Comparison of ENCODE assay signal across 1 cellular context in genomic region chr19:1247747-1248453, GRCh38.
TF ChIP-seq lines count a peak whose summit lies in the region.

No MANE protein-coding gene starts in this region.

TF ChIP-seq in HepG2, 621 proteins besides CTCF, POLR2A, EP300 and RAD21 (continued from another document and continues in another):
- TF ChIP-seq ZNF720 (CRISPR knock-in tag; IDR thresholded peaks at IDR 0.05) (no peak), SRSF4 (IDR thresholded peaks at IDR 0.05; ENCODE audit: low read depth, low read length, poor library complexity, severe bottlenecking) (no peak), ZNF770 (CRISPR knock-in tag; IDR thresholded peaks at IDR 0.05) (no peak), GFI1 (CRISPR knock-in tag; IDR thresholded peaks at IDR 0.05; ENCODE audit: borderline replicate concordance) (no peak), NR2C2 (CRISPR knock-in tag; IDR thresholded peaks at IDR 0.05; ENCODE audit: borderline replicate concordance) (no peak), ARNT2 (CRISPR knock-in tag; IDR thresholded peaks at IDR 0.05; ENCODE audit: low read depth) (no peak), KDM5B (CRISPR knock-in tag; IDR thresholded peaks at IDR 0.05; ENCODE audit: borderline replicate concordance) (0 out of 2 replicates have a peak, but pooled peaks have one; percentile 5), KLF15 (CRISPR knock-in tag; IDR thresholded peaks at IDR 0.05; ENCODE audit: borderline replicate concordance) (no peak), TARDBP (CRISPR knock-in tag; IDR thresholded peaks at IDR 0.05) (peak; percentile 39; the same call in 1 of the 2 replicates), ZNF263 (CRISPR knock-in tag; IDR thresholded peaks at IDR 0.05) (0 out of 2 replicates have a peak, but pooled peaks have one; percentile 11), ZNF737 (CRISPR knock-in tag; IDR thresholded peaks at IDR 0.05; ENCODE audit: borderline replicate concordance) (no peak), NKX3-1 (CRISPR knock-in tag; IDR thresholded peaks at IDR 0.05) (no peak), ERF (CRISPR knock-in tag; IDR thresholded peaks at IDR 0.05) (peak; percentile 12; the same call in 1 of the 2 replicates), NFRKB (IDR thresholded peaks at IDR 0.05) (no peak), NFATC3 (CRISPR knock-in tag; IDR thresholded peaks at IDR 0.05) (no peak), ZNF30 (CRISPR knock-in tag; IDR thresholded peaks at IDR 0.05) (no peak), POGZ (CRISPR knock-in tag; IDR thresholded peaks at IDR 0.05) (no peak; the same call in 1 of the 2 replicates), ZNF414 (CRISPR knock-in tag; IDR thresholded peaks at IDR 0.05) (peak; percentile 20; the same call in 1 of the 2 replicates), ZBTB4 (CRISPR knock-in tag; IDR thresholded peaks at IDR 0.05; ENCODE audit: borderline replicate concordance) (no peak), CHD4 (IDR thresholded peaks at IDR 0.05; ENCODE audit: borderline replicate concordance, low read length) (no peak), ZNF691 (CRISPR knock-in tag; IDR thresholded peaks at IDR 0.05; ENCODE audit: borderline replicate concordance, low read depth) (no peak; the same call in 1 of the 2 replicates), ZNF441 (CRISPR knock-in tag; IDR thresholded peaks at IDR 0.05; ENCODE audit: borderline replicate concordance) (no peak; the same call in 1 of the 2 replicates), FOSL1 (CRISPR knock-in tag; IDR thresholded peaks at IDR 0.05; ENCODE audit: borderline replicate concordance) (peak; percentile 45; the same call in 1 of the 2 replicates), HNRNPL (IDR thresholded peaks at IDR 0.05; ENCODE audit: low read depth, low read length) (peak; percentile 57), MIER3 (CRISPR knock-in tag; IDR thresholded peaks at IDR 0.05; ENCODE audit: borderline replicate concordance) (no peak), ZBTB7A (CRISPR knock-in tag; IDR thresholded peaks at IDR 0.05) (peak; percentile 54), ZBTB37 (CRISPR knock-in tag; IDR thresholded peaks at IDR 0.05) (no peak), CBFB (CRISPR knock-in tag; IDR thresholded peaks at IDR 0.05) (no peak), HNF4G (IDR thresholded peaks at IDR 0.05; ENCODE audit: borderline replicate concordance, low read depth, low read length) (no peak; the same call in 1 of the 2 replicates), HNF4G (CRISPR knock-in tag; IDR thresholded peaks at IDR 0.05; ENCODE audit: borderline replicate concordance, low read depth) (no peak), HMG20B (CRISPR knock-in tag; conservative IDR thresholded peaks at IDR 0.05) (no peak), BRF2 (CRISPR knock-in tag; IDR thresholded peaks at IDR 0.05) (no peak), ZNF781 (CRISPR knock-in tag; IDR thresholded peaks at IDR 0.05; ENCODE audit: borderline replicate concordance, not compliant biosample characterization) (no peak), ZNF644 (CRISPR knock-in tag; IDR thresholded peaks at IDR 0.05; ENCODE audit: low read depth) (no peak), STAT5B (CRISPR knock-in tag; IDR thresholded peaks at IDR 0.05) (no peak), ZNF232 (CRISPR knock-in tag; IDR thresholded peaks at IDR 0.05; ENCODE audit: borderline replicate concordance) (peak; percentile 50; the same call in 1 of the 2 replicates), MTERF4 (CRISPR knock-in tag; IDR thresholded peaks at IDR 0.05) (no peak), ZNF746 (CRISPR knock-in tag; IDR thresholded peaks at IDR 0.05) (peak; percentile 41; the same call in 1 of the 2 replicates), ZNF577 (CRISPR knock-in tag; IDR thresholded peaks at IDR 0.05; ENCODE audit: borderline replicate concordance, low read depth) (no peak), SKIL (CRISPR knock-in tag; IDR thresholded peaks at IDR 0.05; ENCODE audit: borderline replicate concordance) (no peak), CREB1 (IDR thresholded peaks at IDR 0.05) (0 out of 2 replicates have a peak, but pooled peaks have one; percentile 34), CREB1 (CRISPR knock-in tag; IDR thresholded peaks at IDR 0.05) (no peak), RXRA (CRISPR knock-in tag; IDR thresholded peaks at IDR 0.05) (peak; percentile 66), ZNF280B (CRISPR knock-in tag; IDR thresholded peaks at IDR 0.05; ENCODE audit: borderline replicate concordance) (no peak), NCOA5 (CRISPR knock-in tag; IDR thresholded peaks at IDR 0.05) (no peak), ZNF724P (CRISPR knock-in tag; IDR thresholded peaks at IDR 0.05; ENCODE audit: borderline replicate concordance) (no peak), NFKBIZ (CRISPR knock-in tag; IDR thresholded peaks at IDR 0.05) (no peak), SRSF9 (IDR thresholded peaks at IDR 0.05; ENCODE audit: borderline replicate concordance, insufficient read depth, low read depth, low read length, poor library complexity, severe bottlenecking) (no peak), EEA1 (CRISPR knock-in tag; IDR thresholded peaks at IDR 0.05; ENCODE audit: borderline replicate concordance) (no peak)
